In the genomic region with DNA sequence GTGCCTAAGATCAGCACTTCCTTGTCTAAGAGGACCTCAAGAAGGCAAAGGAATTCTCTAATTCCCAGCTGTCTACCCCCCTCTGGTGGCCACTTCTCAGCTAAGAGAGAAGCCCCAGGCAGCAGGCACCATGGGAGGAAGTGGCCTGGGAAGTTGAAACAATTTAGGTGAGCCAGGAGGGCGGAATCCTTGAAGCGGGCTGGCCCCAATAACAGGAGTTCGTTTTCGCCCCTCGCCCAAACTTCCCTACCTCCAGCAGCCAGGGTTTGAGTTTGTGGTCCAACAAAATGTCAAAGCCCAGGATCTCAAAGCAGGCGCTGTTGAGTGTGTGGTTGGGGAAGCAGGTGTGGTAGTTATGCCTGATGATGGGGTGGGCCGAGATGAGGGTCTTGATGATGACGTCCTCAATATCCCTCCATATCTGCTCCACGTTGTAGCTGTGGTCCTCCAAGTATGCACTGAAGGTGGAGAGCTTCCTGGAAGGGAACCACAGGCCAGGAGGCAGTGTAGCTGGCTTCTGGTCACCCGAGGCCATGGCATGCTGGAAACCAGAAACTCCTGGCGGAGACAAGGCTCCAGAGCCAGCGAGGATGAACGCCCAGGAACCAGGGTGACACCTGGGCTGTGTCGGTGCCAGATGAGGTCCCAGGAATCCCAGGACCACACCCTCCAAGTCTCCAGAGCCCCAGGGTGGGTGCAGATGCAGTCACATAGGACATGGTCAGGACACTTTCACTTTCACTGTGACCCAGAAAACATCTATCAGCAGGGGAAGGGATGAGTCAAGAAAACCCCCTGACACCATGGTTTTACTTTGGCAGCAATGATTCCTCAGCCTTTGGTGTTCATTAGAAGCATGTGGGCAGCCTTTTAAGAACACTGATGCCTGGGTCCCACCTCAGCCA, we compare ENCODE assay signal across 8 cellular contexts. TPM values are rescaled to one million over a fixed set of nuclear protein-coding genes. Genes with fewer than 3 reads are reported as not detected.
DNase-seq lines count a peak whose midpoint lies in the region; ATAC-seq, FAIRE-seq and TF ChIP-seq lines count a peak whose summit lies in the region.

No MANE protein-coding gene starts in this region.

- no peaks in the 10 kb centered on the region for H3K36me3 Mint-ChIP-seq in activated naive CD4-positive, alpha-beta T cell treated with anti-CD3 and anti-CD28 coated beads for 36 hours (ENCODE audit: low read depth)

- no peaks in the 10 kb centered on the region for H3K9me3 ChIP-seq in pancreas

- WGBS in pancreas, 2 donors, result 38 to 52% methylated on average over 14 of the region's 14 CpGs

- H3K27ac Mint-ChIP-seq in activated naive CD4-positive, alpha-beta T cell treated with anti-CD3 and anti-CD28 coated beads for 36 hours, result no peak overlapping the region

- H3K4me3 Mint-ChIP-seq in activated naive CD4-positive, alpha-beta T cell treated with anti-CD3 and anti-CD28 coated beads for 36 hours, result no peak overlapping the region

- DNase-seq in DMS79 (lab: John Stamatoyannopoulos, UW), result peak; percentile 44
- DNase-seq in H4 (ENCODE audit: low spot score), result peak; percentile 87
- DNase-seq in NCI-H524 treated with DMSO at 0.1 percent for 48 hours (lab: John Stamatoyannopoulos, UW), result peak; percentile 12
- peak; percentile 59 for DNase-seq in activated naive CD4-positive, alpha-beta T cell treated with anti-CD3 and anti-CD28 coated beads for 36 hours
- peak; percentile 87 for DNase-seq in glomerular visceral epithelial cell (ENCODE audit: extremely low spot score)
- peak; percentile 57 to 80 (median 67) for DNase-seq in pancreas

- intact Hi-C loops in activated naive CD4-positive, alpha-beta T cell treated with anti-CD3 and anti-CD28 coated beads for 36 hours (cut with micrococcal nuclease), result loop anchor here (1.0 to 2.0 kb wide), 3 partner anchors 67 to 121 kb away; no protein-coding TSS in a partner anchor
- intact Hi-C loops in pancreas (cut with DNase I), result loop anchor here in 1 of 3 donors (5.0 kb wide), 1 partner anchor 114 kb away; no protein-coding TSS in a partner anchor

- H3K36me3 ChIP-seq in pancreas, result no peaks in the 10 kb centered on the region

- no peaks in the 10 kb centered on the region for H3K4me1 Mint-ChIP-seq in activated naive CD4-positive, alpha-beta T cell treated with anti-CD3 and anti-CD28 coated beads for 36 hours (ENCODE audit: low read depth)

- H3K27me3 Mint-ChIP-seq in activated naive CD4-positive, alpha-beta T cell treated with anti-CD3 and anti-CD28 coated beads for 36 hours (ENCODE audit: low read depth), result peaks cover 20% of the 10 kb centered on the region

- peaks cover 0 to 6% (median 5%) of the 10 kb centered on the region in 3 donors for H3K4me1 ChIP-seq in pancreas

- CTCF ChIA-PET in activated naive CD4-positive, alpha-beta T cell treated with anti-CD3 and anti-CD28 coated beads for 36 hours (lab: Charles Lee), result interaction anchor here (1.3 to 6.6 kb wide), 5 partner anchors 8 to 120 kb away, joined by 4 to 64 read pairs (median 8); a partner anchor contains a TSS

- no peaks in the 10 kb centered on the region for H3K9me3 Mint-ChIP-seq in activated naive CD4-positive, alpha-beta T cell treated with anti-CD3 and anti-CD28 coated beads for 36 hours

- peak; percentile 52 to 73 (median 66) for TF ChIP-seq CTCF in pancreas (IDR thresholded peaks at IDR 0.05)

- no peak overlapping the region for H3K27ac ChIP-seq in pancreas

- ATAC-seq in pancreas, result peak; percentile 79 to 93 (median 88)
- no peak for ATAC-seq in GM19324 (IDR thresholded peaks at IDR 0.05; ENCODE audit: low FRiP score, unreplicated experiment)
- ATAC-seq in GM19328 (IDR thresholded peaks at IDR 0.05; ENCODE audit: unreplicated experiment), result no peak

- no peak for FAIRE-seq in pancreas (lab: Jason Lieb, UNC)

- H3K27me3 ChIP-seq in pancreas, result no peaks in the 10 kb centered on the region

- H3K4me3 ChIP-seq in pancreas, result no peak overlapping the region

RNA-seq across cellular contexts. Expression of a gene that starts 25.6 kb away (rescaled TPM):
- total RNA-seq in H4 (2014; rRNA removed; shearing (Covaris generic)), result 0.12 and 0.18 TPM in 2 replicates
- not detected for total RNA-seq in activated naive CD4-positive, alpha-beta T cell treated with anti-CD3 and anti-CD28 coated beads for 36 hours
- total RNA-seq in pancreas, result under 1 TPM; 0.40 to 0.98 (median 0.67) TPM
- 1 to 10 TPM; 1.9 to 6.0 TPM for polyA plus RNA-seq in pancreas

RNA-seq across cellular contexts. Expression of a gene that starts 39.5 kb away (rescaled TPM):
- 42.5 and 61.2 TPM in 2 replicates for total RNA-seq in H4 (2014; rRNA removed; shearing (Covaris generic))
- 10 to 100 TPM; 78.2 to 80.3 TPM for total RNA-seq in activated naive CD4-positive, alpha-beta T cell treated with anti-CD3 and anti-CD28 coated beads for 36 hours
- total RNA-seq in pancreas, result 10 to 100 TPM; 45.2 to 66.0 (median 57.4) TPM
- polyA plus RNA-seq in pancreas, result 10 to 100 TPM; 31.2 to 63.9 TPM

Comparison
In these comparisons a context has a peak if more than half of its experiments do, and no peak if none do; other contexts are left out.
1. DNase-seq: peak in every context shown above with its lines; median percentile 87 in H4; 87 in glomerular visceral epithelial cell; 67 in pancreas; 59 in activated naive CD4-positive, alpha-beta T cell treated with anti-CD3 and anti-CD28 coated beads for 36 hours; 44 in DMS79; 12 in NCI-H524 treated with DMSO at 0.1 percent for 48 hours.
2. ATAC-seq: peak in pancreas (4 of 4); none in GM19324 (single experiment) and GM19328 (single experiment).